ENCODE assay signal across 22 cellular contexts in the genomic region with DNA sequence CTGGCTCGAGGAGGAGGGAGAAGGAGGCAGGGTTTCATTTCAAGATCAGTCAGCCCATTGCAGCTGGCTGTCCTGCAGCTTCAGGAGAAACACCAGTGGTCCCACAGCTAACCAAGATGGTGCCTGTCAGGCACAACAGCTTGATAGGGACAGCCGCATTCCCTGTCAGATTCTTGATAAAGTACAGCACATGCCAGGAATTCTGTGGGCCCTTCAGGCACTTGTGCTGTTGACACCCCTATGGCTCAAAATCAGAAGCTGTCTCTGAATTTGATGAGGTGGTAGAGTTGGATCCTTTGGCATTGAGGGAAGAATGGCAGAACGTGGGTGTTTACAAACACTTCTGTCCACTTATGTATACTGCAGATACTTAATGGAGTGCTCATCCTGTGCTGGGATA.
A peak's percentile ranks its signal among the peaks of the same experiment; 100 is the strongest.
DNase-seq lines count a peak whose midpoint lies in the region; ATAC-seq and TF ChIP-seq lines count a peak whose summit lies in the region.
"Had no signal": no experiment of that assay in that cellular context is flagged by ENCODE, and none has a peak within 500 bp of the region (broad histone marks: within the 10 kb centered on the region; RNA-seq: fewer than 3 reads in every experiment).

No MANE protein-coding gene starts in this region.

- H2BK5ac ChIP-seq in trophoblast cell (ENCODE audit: low read depth, low read length, poor library complexity): no peak overlapping the region

- no peak overlapping the region for H2AFZ ChIP-seq in trophoblast cell (ENCODE audit: insufficient read depth, low read length, poor library complexity)
- H2AFZ ChIP-seq: PC-9 had no signal

- peaks cover 2% of the 10 kb centered on the region for H3K79me2 ChIP-seq in trophoblast cell (ENCODE audit: control insufficient read depth, insufficient read depth, low read length, poor library complexity)

- WGBS in trophoblast cell (ENCODE audit: extremely low coverage, insufficient coverage, insufficient read length): no CpG with 5 or more reads among the region's 3 CpGs

- H3K4me1 ChIP-seq in trophoblast cell (ENCODE audit: control insufficient read depth in 1 of 2, insufficient read depth in 2 of 2, low read length in 2 of 2): peaks cover 18 to 35% of the 10 kb centered on the region in 2 experiments
- peaks cover 18 to 82% of the 10 kb centered on the region in 2 donors for H3K4me1 ChIP-seq in thoracic aorta (ENCODE audit: control insufficient read depth in 1 of 2, low read depth in 2 of 2)

- H3K18ac ChIP-seq in trophoblast cell (ENCODE audit: low read length): no peak overlapping the region

- H2BK12ac ChIP-seq in trophoblast cell (ENCODE audit: low read length): peak overlapping the region; percentile 15

- H3K4me3 ChIP-seq in trophoblast cell (ENCODE audit: low read depth, low read length) (no peak overlapping the region), thoracic aorta (no peak overlapping the region)
- H3K4me3 ChIP-seq: PC-9, SJCRH30 had no signal

- no peak overlapping the region for H3K4ac ChIP-seq in trophoblast cell (ENCODE audit: low read depth, low read length)

- no peak overlapping the region for H4K91ac ChIP-seq in trophoblast cell (ENCODE audit: low read depth, low read length)

- H3K27me3 ChIP-seq in trophoblast cell (ENCODE audit: insufficient read depth, low read length) (no peaks in the 10 kb centered on the region), thoracic aorta (replicated peaks; ENCODE audit: insufficient read depth) (no peaks in the 10 kb centered on the region)
- H3K27me3 ChIP-seq: SJCRH30 had no signal

- no peak overlapping the region for H4K8ac ChIP-seq in trophoblast cell (ENCODE audit: low read depth, low read length)

- no peak overlapping the region for H3K14ac ChIP-seq in trophoblast cell (ENCODE audit: low read length)

- peaks cover 2% of the 10 kb centered on the region for H3K9me3 ChIP-seq in trophoblast cell (ENCODE audit: insufficient read depth, low read depth, low read length)
- no peaks in the 10 kb centered on the region for H3K9me3 ChIP-seq in thoracic aorta

- H3K4me2 ChIP-seq in trophoblast cell (ENCODE audit: low read length): no peak overlapping the region
- H3K4me2 ChIP-seq: KMS-11, PC-9 had no signal

- H3K23ac ChIP-seq in trophoblast cell (ENCODE audit: low read length): no peak overlapping the region

- no peak overlapping the region for H4K12ac ChIP-seq in trophoblast cell (ENCODE audit: low read depth, low read length)

- DNase-seq in NCI-H510A treated with DMSO at 0.1 percent for 48 hours (lab: John Stamatoyannopoulos, UW) (peak; percentile 31), NCI-H510A (lab: John Stamatoyannopoulos, UW) (no peak), trophoblast cell (peak; percentile 64 to 70), thoracic aorta (ENCODE audit: low spot score) (no peak), NCI-H2227 (lab: John Stamatoyannopoulos, UW; ENCODE audit: unreplicated experiment) (no peak), SW480 (ENCODE audit: low spot score) (no peak)
- DNase-seq: DMS153, MM.1S, NCI-H1048, NCI-H1417, NCI-H1694, NCI-H2029 treated with DMSO at 0.1 percent for 48 hours, NCI-H2171, NCI-H345, NCI-H526 treated with DMSO at 0.1 percent for 48 hours, PC-9, SJCRH30 had no signal

- ATAC-seq in thoracic aorta (ENCODE audit: insufficient number of reproducible peaks, low FRiP score, low read depth) (no peak), GM19351 (IDR thresholded peaks at IDR 0.05; ENCODE audit: unreplicated experiment) (no peak)
- ATAC-seq: HCT116, Right ventricle myocardium inferior, SK-N-SH treated with all-trans-retinoic acid at 6 μM for 48 hours had no signal

- no peak overlapping the region for H2AK5ac ChIP-seq in trophoblast cell (ENCODE audit: low read length)

- TF ChIP-seq CTCF in thoracic aorta (IDR thresholded peaks at IDR 0.05): no peak

- H2BK120ac ChIP-seq in trophoblast cell (ENCODE audit: insufficient read depth, low read length, poor library complexity): no peak overlapping the region

- H3K36me3 ChIP-seq in trophoblast cell (ENCODE audit: control insufficient read depth in 1 of 2, insufficient read depth in 2 of 2, low read length in 2 of 2) (peaks cover 0 to 2% of the 10 kb centered on the region in 2 experiments), thoracic aorta (no peaks in the 10 kb centered on the region)
- H3K36me3 ChIP-seq: SJCRH30 had no signal

- H3K27ac ChIP-seq in trophoblast cell (ENCODE audit: low read depth, low read length) (peak overlapping the region; percentile 85), thoracic aorta (peak overlapping the region; percentile 12 to 19)
- H3K27ac ChIP-seq: KMS-11, PC-9, SJCRH30 had no signal

- no peak overlapping the region for H3K9ac ChIP-seq in trophoblast cell (ENCODE audit: low read length)
- H3K9ac ChIP-seq: KMS-11 had no signal

- H3K79me1 ChIP-seq in trophoblast cell (ENCODE audit: low read length): peaks cover 45% of the 10 kb centered on the region

Comparison
In these comparisons a context has a peak if more than half of its experiments do, and no peak if none do; other contexts are left out.
1. DNase-seq: peak in NCI-H510A treated with DMSO at 0.1 percent for 48 hours (single experiment) and trophoblast cell (2 of 2); none in NCI-H510A (single experiment), thoracic aorta (single experiment), NCI-H2227 (single experiment) and SW480 (single experiment).